In genomic region chr17:3669085-3669347, GRCh38 we compare ENCODE assay signal across 1 cellular context.
A peak's percentile ranks its signal among the peaks of the same experiment; 100 is the strongest.
TF ChIP-seq lines count a peak whose summit lies in the region.

No MANE protein-coding gene starts in this region.

TF ChIP-seq in A549, 52 proteins besides CTCF, POLR2A, EP300 and RAD21 (continued from another document):
- TF ChIP-seq, protein P1, sequence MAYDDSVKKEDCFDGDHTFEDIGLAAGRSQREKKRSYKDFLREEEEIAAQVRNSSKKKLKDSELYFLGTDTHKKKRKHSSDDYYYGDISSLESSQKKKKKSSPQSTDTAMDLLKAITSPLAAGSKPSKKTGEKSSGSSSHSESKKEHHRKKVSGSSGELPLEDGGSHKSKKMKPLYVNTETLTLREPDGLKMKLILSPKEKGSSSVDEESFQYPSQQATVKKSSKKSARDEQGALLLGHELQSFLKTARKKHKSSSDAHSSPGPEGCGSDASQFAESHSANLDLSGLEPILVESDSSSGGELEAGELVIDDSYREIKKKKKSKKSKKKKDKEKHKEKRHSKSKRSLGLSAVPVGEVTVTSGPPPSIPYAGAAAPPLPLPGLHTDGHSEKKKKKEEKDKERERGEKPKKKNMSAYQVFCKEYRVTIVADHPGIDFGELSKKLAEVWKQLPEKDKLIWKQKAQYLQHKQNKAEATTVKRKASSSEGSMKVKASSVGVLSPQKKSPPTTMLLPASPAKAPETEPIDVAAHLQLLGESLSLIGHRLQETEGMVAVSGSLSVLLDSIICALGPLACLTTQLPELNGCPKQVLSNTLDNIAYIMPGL (CRISPR knock-in tag; IDR thresholded peaks at IDR 0.05; ENCODE audit: borderline replicate concordance), result 0 out of 2 replicates have a peak, but pooled peaks have one; percentile 70
TF ChIP-seq in A549: peak in this region for 2.
